1 cellular context compared by ENCODE assay signal in genomic region chr16:63981639-63982038, GRCh38.
TF ChIP-seq lines count a peak whose summit lies in the region.

No MANE protein-coding gene starts in this region.

TF ChIP-seq in SK-N-SH, 30 proteins besides CTCF, POLR2A, EP300 and RAD21 (continued from another document):
- TF ChIP-seq CHD2 (IDR thresholded peaks at IDR 0.05; ENCODE audit: low read length, partially characterized antibody), result no peak
- TF ChIP-seq MAX (IDR thresholded peaks at IDR 0.05; ENCODE audit: low read depth), result no peak
- TF ChIP-seq TCF12 (IDR thresholded peaks at IDR 0.05), result no peak
- TF ChIP-seq TAF1 (IDR thresholded peaks at IDR 0.05; ENCODE audit: borderline replicate concordance, low read depth, low read length), result no peak
